Comparison of ENCODE assay signal across 8 cellular contexts in the genomic region with DNA sequence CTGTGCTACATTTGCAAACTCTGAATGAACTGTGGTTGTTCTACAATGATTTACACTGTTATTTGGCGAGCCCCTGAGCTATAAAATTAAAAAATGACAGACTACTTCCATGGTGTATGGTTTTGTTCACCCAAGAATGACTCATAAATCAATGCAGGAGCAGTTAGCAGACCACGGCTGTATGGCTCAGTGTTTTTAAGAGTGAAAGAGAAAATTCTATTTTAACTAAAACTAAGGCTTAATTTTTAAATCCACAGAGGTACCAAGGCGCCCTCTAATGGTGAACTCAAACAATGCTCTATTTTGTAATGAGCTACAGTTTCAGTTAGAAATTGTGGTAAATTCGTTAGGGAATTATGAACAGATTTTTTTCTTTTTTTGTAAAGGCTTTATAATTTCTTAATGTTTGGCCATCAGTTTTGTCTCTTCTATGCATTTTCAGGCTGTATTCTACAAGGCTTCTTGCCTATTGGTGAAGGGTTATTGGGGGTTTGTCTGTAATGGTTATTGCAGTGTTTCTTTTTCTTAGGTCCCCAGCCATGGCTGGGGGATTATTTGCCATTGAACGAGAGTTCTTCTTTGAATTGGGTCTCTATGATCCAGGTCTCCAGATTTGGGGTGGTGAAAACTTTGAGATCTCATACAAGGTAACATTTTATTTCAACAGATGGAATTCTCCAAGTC. TPM values are rescaled to one million over a fixed set of nuclear protein-coding genes. Genes with fewer than 3 reads are reported as not detected.
A peak's percentile ranks its signal among the peaks of the same experiment; 100 is the strongest.
DNase-seq lines count a peak whose midpoint lies in the region; ATAC-seq and TF ChIP-seq lines count a peak whose summit lies in the region.

No MANE protein-coding gene starts in this region.

- no peak for TF ChIP-seq EP300 in tibial nerve (IDR thresholded peaks at IDR 0.05)

- 33 to 34% methylated on average over 5 of the region's 5 CpGs for WGBS in tibial nerve, 2 donors

- DNase-seq in AML-193 (lab: John Stamatoyannopoulos, UW), result peak; percentile 50 to 57
- peak in 1 of 2 experiments; percentile 26 for DNase-seq in HL-60 (ENCODE audit: low read depth in 1 of 2, low spot score in 1 of 2)
- DNase-seq in activated naive CD8-positive, alpha-beta T cell treated with anti-CD3 and anti-CD28 coated beads, Interleukin-2, amount 50 U/mL, for 24 hours, result no peak
- peak; percentile 53 for DNase-seq in iris pigment epithelial cell (ENCODE audit: low read depth)
- no peak for DNase-seq in tibial nerve (ENCODE audit: low spot score in 2 of 2)
- DNase-seq in T1000 (lab: John Stamatoyannopoulos, UW), result no peak
- DNase-seq in NCI-H146 treated with DMSO at 0.1 percent for 48 hours (lab: John Stamatoyannopoulos, UW; ENCODE audit: unreplicated experiment), result no peak

- H3K4me1 ChIP-seq in tibial nerve, result no peaks in the 10 kb centered on the region

- H3K27ac ChIP-seq in HL-60 (replicated peaks) (peak overlapping the region; percentile 35; the same call in 1 of the 2 replicates), tibial nerve (peak overlapping the region in 1 of 4 donors; percentile 43)

- H3K9me3 Mint-ChIP-seq in activated naive CD8-positive, alpha-beta T cell treated with anti-CD3 and anti-CD28 coated beads, Interleukin-2, amount 50 U/mL, for 24 hours, result no peaks in the 10 kb centered on the region

- peak; percentile 63; the same call in 2 of the 3 replicates for TF ChIP-seq CTCF in GM12872 (IDR thresholded peaks at IDR 0.05; ENCODE audit: insufficient read depth, low read depth, low read length)
- peak; percentile 34 for TF ChIP-seq CTCF in HL-60 (IDR thresholded peaks at IDR 0.05; ENCODE audit: insufficient read depth, low read length)
- TF ChIP-seq CTCF in tibial nerve (IDR thresholded peaks at IDR 0.05), result peak; percentile 32 to 66 (median 58)

- peak; percentile 76 for ATAC-seq in activated naive CD8-positive, alpha-beta T cell treated with anti-CD3 and anti-CD28 coated beads, Interleukin-2, amount 50 U/mL, for 24 hours

- H3K4me3 ChIP-seq in HL-60 (replicated peaks; ENCODE audit: insufficient read depth, low read length) (no peak overlapping the region), tibial nerve (no peak overlapping the region)

- H3K4me3 Mint-ChIP-seq in activated naive CD8-positive, alpha-beta T cell treated with anti-CD3 and anti-CD28 coated beads, Interleukin-2, amount 50 U/mL, for 24 hours, result no peak overlapping the region

- H3K27me3 ChIP-seq in HL-60 (ENCODE audit: insufficient read depth, poor library complexity, severe bottlenecking) (no peaks in the 10 kb centered on the region), tibial nerve (no peaks in the 10 kb centered on the region)

- peaks cover 4% of the 10 kb centered on the region for H3K4me1 Mint-ChIP-seq in activated naive CD8-positive, alpha-beta T cell treated with anti-CD3 and anti-CD28 coated beads, Interleukin-2, amount 50 U/mL, for 24 hours

- no peaks in the 10 kb centered on the region for H3K27me3 Mint-ChIP-seq in activated naive CD8-positive, alpha-beta T cell treated with anti-CD3 and anti-CD28 coated beads, Interleukin-2, amount 50 U/mL, for 24 hours

- H3K36me3 ChIP-seq in tibial nerve, result peaks cover 0 to 15% (median 0%) of the 10 kb centered on the region in 3 donors

- peaks cover 6% of the 10 kb centered on the region for H3K36me3 Mint-ChIP-seq in activated naive CD8-positive, alpha-beta T cell treated with anti-CD3 and anti-CD28 coated beads, Interleukin-2, amount 50 U/mL, for 24 hours (ENCODE audit: low read depth)

- no peak for TF ChIP-seq POLR2A in tibial nerve (IDR thresholded peaks at IDR 0.05)

- H3K9me3 ChIP-seq in tibial nerve, result no peaks in the 10 kb centered on the region

- no peak overlapping the region for H3K27ac Mint-ChIP-seq in activated naive CD8-positive, alpha-beta T cell treated with anti-CD3 and anti-CD28 coated beads, Interleukin-2, amount 50 U/mL, for 24 hours

RNA-seq across cellular contexts. Expression of a gene that starts 32.5 kb away (rescaled TPM):
- total RNA-seq in tibial nerve, result 10 to 100 TPM; 63.3 to 83.4 (median 72.4) TPM

Comparison
In these comparisons a context has a peak if more than half of its experiments do, and no peak if none do; other contexts are left out.
1. DNase-seq: peak in AML-193 (2 of 2) and iris pigment epithelial cell (single experiment); none in activated naive CD8-positive, alpha-beta T cell treated with anti-CD3 and anti-CD28 coated beads, Interleukin-2, amount 50 U/mL, for 24 hours (single experiment), tibial nerve (0 of 2), T1000 (single experiment) and NCI-H146 treated with DMSO at 0.1 percent for 48 hours (single experiment).
2. Peak in every context shown above with its lines, with median percentiles within 50 percentile points of each other: CTCF ChIP-seq.